23 cellular contexts compared by ENCODE assay signal in the genomic region with DNA sequence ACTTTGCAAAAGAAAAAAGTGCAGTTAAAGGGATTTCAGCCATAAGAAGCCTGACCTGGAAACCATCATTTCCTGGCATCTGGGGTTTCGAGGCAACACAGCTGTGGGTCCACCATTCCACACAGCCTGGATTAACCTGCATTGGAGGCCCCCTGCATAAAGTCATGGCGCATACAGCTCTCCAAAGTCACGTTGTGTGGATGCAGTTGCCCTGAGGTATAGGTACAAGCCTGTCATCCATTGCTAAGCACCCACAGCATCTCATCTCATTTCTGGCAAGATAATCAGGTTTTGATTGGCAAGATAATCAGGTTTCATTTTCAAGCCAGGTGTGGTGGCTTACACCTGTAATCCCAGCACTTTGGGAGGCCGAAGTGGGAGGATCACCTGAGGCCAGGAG. TPM values are rescaled to one million over a fixed set of nuclear protein-coding genes. Genes with fewer than 3 reads are reported as not detected.
DNase-seq lines count a peak whose midpoint lies in the region; ATAC-seq, FAIRE-seq and TF ChIP-seq lines count a peak whose summit lies in the region.
"Had no signal": no experiment of that assay in that cellular context is flagged by ENCODE, and none has a peak within 500 bp of the region (broad histone marks: within the 10 kb centered on the region; RNA-seq: fewer than 3 reads in every experiment).

No MANE protein-coding gene starts in this region.

- no peak for ATAC-seq in activated naive CD8-positive, alpha-beta T cell treated with anti-CD3 and anti-CD28 coated beads, Interleukin-2, amount 50 U/mL, for 24 hours
- no peak for ATAC-seq in stimulated activated effector memory CD8-positive, alpha-beta T cell treated with anti-CD3 and anti-CD28 coated beads, Interleukin-12 subunit alpha, Interleukin-12 subunit beta, amount 100 ng/mL, for 72 hours
- ATAC-seq: esophagus mucosa, PC-3 had no signal

- peak overlapping the region; percentile 58; the same call in 1 of the 2 replicates for H3K9ac ChIP-seq in OCI-LY3 (ENCODE audit: low read length)
- H3K9ac ChIP-seq: SK-N-SH had no signal

- intact Hi-C loops in activated CD4-positive, alpha-beta memory T cell treated with anti-CD3 and anti-CD28 coated beads for 36 hours (cut with micrococcal nuclease) = loop anchor here (5.0 kb wide), 1 partner anchor 452 kb away; no protein-coding TSS in a partner anchor

- no peak for DNase-seq in activated CD4-positive, alpha-beta memory T cell treated with anti-CD3 and anti-CD28 coated beads for 36 hours
- no peak for DNase-seq in activated CD4-positive, alpha-beta memory T cell treated with anti-CD3 and anti-CD28 coated beads, Interleukin-2, amount 10 ng/mL, durations not matched to agents 7 days and 5 days
- DNase-seq in activated naive CD8-positive, alpha-beta T cell treated with anti-CD3 and anti-CD28 coated beads, Interleukin-2, amount 50 U/mL, for 24 hours = no peak
- DNase-seq in stimulated activated effector memory CD8-positive, alpha-beta T cell treated with anti-CD3 and anti-CD28 coated beads, Interleukin-12 subunit alpha, Interleukin-12 subunit beta, amount 100 ng/mL, for 72 hours (ENCODE audit: low spot score in 2 of 2) = no peak
- no peak for DNase-seq in hepatocyte (ENCODE audit: low spot score)
- no peak for DNase-seq in frontal cortex (ENCODE audit: low spot score in 2 of 2)
- DNase-seq in NOMO-1 treated with DMSO at 0.1 percent for 48 hours (lab: John Stamatoyannopoulos, UW; ENCODE audit: unreplicated experiment) = no peak
- DNase-seq: aorta, COR-L47, GF-D8, glutamatergic neuron, GOT3, mesendoderm, NCI-H187 treated with DMSO at 0.1 percent for 48 hours, nucleus accumbens, PC-3, SK-N-SH had no signal

- H3K36me3 Mint-ChIP-seq in activated CD4-positive, alpha-beta memory T cell treated with anti-CD3 and anti-CD28 coated beads for 36 hours = no peaks in the 10 kb centered on the region
- H3K36me3 Mint-ChIP-seq in activated CD4-positive, alpha-beta memory T cell treated with anti-CD3 and anti-CD28 coated beads, Interleukin-2, amount 10 ng/mL, durations not matched to agents 7 days and 5 days (ENCODE audit: low read depth) = peaks cover 2% of the 10 kb centered on the region
- H3K36me3 Mint-ChIP-seq in activated naive CD8-positive, alpha-beta T cell treated with anti-CD3 and anti-CD28 coated beads, Interleukin-2, amount 50 U/mL, for 24 hours (ENCODE audit: low read depth) = no peaks in the 10 kb centered on the region
- peaks cover 14% of the 10 kb centered on the region for H3K36me3 Mint-ChIP-seq in stimulated activated effector memory CD8-positive, alpha-beta T cell treated with anti-CD3 and anti-CD28 coated beads, Interleukin-12 subunit alpha, Interleukin-12 subunit beta, amount 100 ng/mL, for 72 hours

- H2AFZ ChIP-seq in OCI-LY3 (ENCODE audit: low read depth, low read length) (no peak overlapping the region), hepatocyte (no peak overlapping the region)

- peaks cover 84% of the 10 kb centered on the region for H3K4me1 ChIP-seq in OCI-LY3 (ENCODE audit: low read length)
- peaks cover 18% of the 10 kb centered on the region for H3K4me1 ChIP-seq in hepatocyte (ENCODE audit: insufficient read depth)

- H3K36me3 ChIP-seq in OCI-LY3 (replicated peaks; ENCODE audit: low read depth, low read length) (no peaks in the 10 kb centered on the region), hepatocyte (replicated peaks; ENCODE audit: insufficient read depth, low read depth) (no peaks in the 10 kb centered on the region)

- 94% methylated on average over 4 of the region's 4 CpGs for WGBS in hepatocyte (ENCODE audit: low lambda C conversion rate, missing lambda C conversion rate)

- H3K27ac ChIP-seq in OCI-LY3 (ENCODE audit: low read length) (peak overlapping the region; percentile 90), hepatocyte (no peak overlapping the region)

- no peaks in the 10 kb centered on the region for H3K27me3 Mint-ChIP-seq in activated CD4-positive, alpha-beta memory T cell treated with anti-CD3 and anti-CD28 coated beads for 36 hours
- H3K27me3 Mint-ChIP-seq in activated CD4-positive, alpha-beta memory T cell treated with anti-CD3 and anti-CD28 coated beads, Interleukin-2, amount 10 ng/mL, durations not matched to agents 7 days and 5 days = no peaks in the 10 kb centered on the region
- no peaks in the 10 kb centered on the region for H3K27me3 Mint-ChIP-seq in activated naive CD8-positive, alpha-beta T cell treated with anti-CD3 and anti-CD28 coated beads, Interleukin-2, amount 50 U/mL, for 24 hours

- H3K4me3 ChIP-seq in OCI-LY3 (ENCODE audit: low read length) = peak overlapping the region; percentile 47; the same call in 1 of the 2 replicates
- no peak overlapping the region for H3K4me3 ChIP-seq in hepatocyte

- peaks cover 79% of the 10 kb centered on the region for H3K4me1 Mint-ChIP-seq in activated CD4-positive, alpha-beta memory T cell treated with anti-CD3 and anti-CD28 coated beads for 36 hours (ENCODE audit: low read depth)
- H3K4me1 Mint-ChIP-seq in activated CD4-positive, alpha-beta memory T cell treated with anti-CD3 and anti-CD28 coated beads, Interleukin-2, amount 10 ng/mL, durations not matched to agents 7 days and 5 days = peaks cover 56% of the 10 kb centered on the region
- peaks cover 99% of the 10 kb centered on the region for H3K4me1 Mint-ChIP-seq in activated naive CD8-positive, alpha-beta T cell treated with anti-CD3 and anti-CD28 coated beads, Interleukin-2, amount 50 U/mL, for 24 hours
- peaks cover 82% of the 10 kb centered on the region for H3K4me1 Mint-ChIP-seq in stimulated activated effector memory CD8-positive, alpha-beta T cell treated with anti-CD3 and anti-CD28 coated beads, Interleukin-12 subunit alpha, Interleukin-12 subunit beta, amount 100 ng/mL, for 72 hours

- H3K9me3 ChIP-seq in OCI-LY3 (ENCODE audit: insufficient read depth, low read length) = no peaks in the 10 kb centered on the region; the same call in 1 of the 2 replicates
- no peaks in the 10 kb centered on the region for H3K9me3 ChIP-seq in hepatocyte (ENCODE audit: low read depth)
- H3K9me3 ChIP-seq: SK-N-SH had no signal

- peak overlapping the region; percentile 63 for H3K4me3 Mint-ChIP-seq in activated CD4-positive, alpha-beta memory T cell treated with anti-CD3 and anti-CD28 coated beads for 36 hours
- no peak overlapping the region for H3K4me3 Mint-ChIP-seq in activated CD4-positive, alpha-beta memory T cell treated with anti-CD3 and anti-CD28 coated beads, Interleukin-2, amount 10 ng/mL, durations not matched to agents 7 days and 5 days
- peak overlapping the region; percentile 66 for H3K4me3 Mint-ChIP-seq in activated naive CD8-positive, alpha-beta T cell treated with anti-CD3 and anti-CD28 coated beads, Interleukin-2, amount 50 U/mL, for 24 hours
- H3K4me3 Mint-ChIP-seq in stimulated activated effector memory CD8-positive, alpha-beta T cell treated with anti-CD3 and anti-CD28 coated beads, Interleukin-12 subunit alpha, Interleukin-12 subunit beta, amount 100 ng/mL, for 72 hours = peak overlapping the region; percentile 71

- TF ChIP-seq CTCF in OCI-LY3 (IDR thresholded peaks at IDR 0.05; ENCODE audit: low read depth, low read length) = no peak
- TF ChIP-seq CTCF in hepatocyte (IDR thresholded peaks at IDR 0.05; ENCODE audit: poor library complexity) = no peak

- CTCF ChIA-PET in activated CD4-positive, alpha-beta memory T cell treated with anti-CD3 and anti-CD28 coated beads for 36 hours (lab: Charles Lee) = interaction anchor here (1.0 to 18.1 kb wide), 5 partner anchors 11 to 100 kb away, joined by 4 to 370 read pairs (median 6); partner anchors contain the start of genes RSPH3 and TAGAP
- CTCF ChIA-PET in activated CD4-positive, alpha-beta memory T cell treated with anti-CD3 and anti-CD28 coated beads, Interleukin-2, amount 10 ng/mL, durations not matched to agents 7 days and 5 days (lab: Charles Lee) = interaction anchor here (0.6 to 1.4 kb wide), 4 partner anchors 56 to 119 kb away, joined by 4 to 10 read pairs (median 4); no protein-coding TSS in a partner anchor

- peak overlapping the region; percentile 87 for H3K27ac Mint-ChIP-seq in activated CD4-positive, alpha-beta memory T cell treated with anti-CD3 and anti-CD28 coated beads for 36 hours
- H3K27ac Mint-ChIP-seq in activated CD4-positive, alpha-beta memory T cell treated with anti-CD3 and anti-CD28 coated beads, Interleukin-2, amount 10 ng/mL, durations not matched to agents 7 days and 5 days = no peak overlapping the region
- peak overlapping the region; percentile 96 for H3K27ac Mint-ChIP-seq in activated naive CD8-positive, alpha-beta T cell treated with anti-CD3 and anti-CD28 coated beads, Interleukin-2, amount 50 U/mL, for 24 hours
- H3K27ac Mint-ChIP-seq in stimulated activated effector memory CD8-positive, alpha-beta T cell treated with anti-CD3 and anti-CD28 coated beads, Interleukin-12 subunit alpha, Interleukin-12 subunit beta, amount 100 ng/mL, for 72 hours = peak overlapping the region; percentile 91

- no peaks in the 10 kb centered on the region for H4K20me1 ChIP-seq in OCI-LY3 (ENCODE audit: insufficient read depth, low read length)
- no peaks in the 10 kb centered on the region for H4K20me1 ChIP-seq in hepatocyte (ENCODE audit: insufficient read depth, poor library complexity, severe bottlenecking)

- H3K4me2 ChIP-seq in OCI-LY3 (ENCODE audit: low read length) = peak overlapping the region; percentile 85
- no peak overlapping the region for H3K4me2 ChIP-seq in hepatocyte
- H3K4me2 ChIP-seq: SK-N-SH had no signal

- POLR2A ChIA-PET in activated CD4-positive, alpha-beta memory T cell treated with anti-CD3 and anti-CD28 coated beads for 36 hours (lab: Charles Lee) = interaction anchor here (0.6 to 2.6 kb wide), 5 partner anchors 24 to 99 kb away, joined by 3 to 27 read pairs (median 4); partner anchors contain the start of genes RSPH3 and TAGAP
- POLR2A ChIA-PET in activated CD4-positive, alpha-beta memory T cell treated with anti-CD3 and anti-CD28 coated beads, Interleukin-2, amount 10 ng/mL, durations not matched to agents 7 days and 5 days (lab: Charles Lee) = interaction anchor here (1.3 to 3.5 kb wide), 5 partner anchors 37 to 100 kb away, joined by 4 to 35 read pairs (median 5); partner anchors contain the start of genes RSPH3 and TAGAP

- H3K79me2 ChIP-seq in OCI-LY3 (ENCODE audit: low read length) = no peaks in the 10 kb centered on the region
- no peaks in the 10 kb centered on the region for H3K79me2 ChIP-seq in hepatocyte

- no peak for FAIRE-seq in frontal cortex (lab: Jason Lieb, UNC)
- FAIRE-seq: colon had no signal

- no peaks in the 10 kb centered on the region for H3K9me3 Mint-ChIP-seq in activated CD4-positive, alpha-beta memory T cell treated with anti-CD3 and anti-CD28 coated beads for 36 hours
- no peaks in the 10 kb centered on the region for H3K9me3 Mint-ChIP-seq in activated CD4-positive, alpha-beta memory T cell treated with anti-CD3 and anti-CD28 coated beads, Interleukin-2, amount 10 ng/mL, durations not matched to agents 7 days and 5 days
- no peaks in the 10 kb centered on the region for H3K9me3 Mint-ChIP-seq in activated naive CD8-positive, alpha-beta T cell treated with anti-CD3 and anti-CD28 coated beads, Interleukin-2, amount 50 U/mL, for 24 hours
- H3K9me3 Mint-ChIP-seq in stimulated activated effector memory CD8-positive, alpha-beta T cell treated with anti-CD3 and anti-CD28 coated beads, Interleukin-12 subunit alpha, Interleukin-12 subunit beta, amount 100 ng/mL, for 72 hours = no peaks in the 10 kb centered on the region

- H3K9me2 ChIP-seq in hepatocyte (replicated peaks; ENCODE audit: insufficient read depth) = no peaks in the 10 kb centered on the region
- H3K9me2 ChIP-seq: SK-N-SH had no signal

- H3K27me3 ChIP-seq in OCI-LY3 (ENCODE audit: low read depth, low read length) = no peaks in the 10 kb centered on the region
- H3K27me3 ChIP-seq in hepatocyte = no peaks in the 10 kb centered on the region

RNA-seq across cellular contexts. Expression of gene TAGAP, which starts 54.5 kb away (rescaled TPM):
- total RNA-seq in activated CD4-positive, alpha-beta memory T cell treated with anti-CD3 and anti-CD28 coated beads for 36 hours = 10 to 100 TPM; 40.1 to 41.6 TPM
- 10 to 100 TPM; 52.0 to 53.2 TPM for total RNA-seq in activated CD4-positive, alpha-beta memory T cell treated with anti-CD3 and anti-CD28 coated beads, Interleukin-2, amount 10 ng/mL, durations not matched to agents 7 days and 5 days
- 4.4 and 4.9 TPM in 2 replicates for total RNA-seq in hepatocyte
- 1.9 and 2.9 TPM in 2 replicates for polyA plus RNA-seq in hepatocyte
- 0.82 TPM for total RNA-seq in frontal cortex
- total RNA-seq: A673, HT1080, NCI-H460, PC-3 had no signal
- polyA plus RNA-seq: SK-N-SH had no signal
